ENCODE assay signal across 8 cellular contexts in the genomic region with DNA sequence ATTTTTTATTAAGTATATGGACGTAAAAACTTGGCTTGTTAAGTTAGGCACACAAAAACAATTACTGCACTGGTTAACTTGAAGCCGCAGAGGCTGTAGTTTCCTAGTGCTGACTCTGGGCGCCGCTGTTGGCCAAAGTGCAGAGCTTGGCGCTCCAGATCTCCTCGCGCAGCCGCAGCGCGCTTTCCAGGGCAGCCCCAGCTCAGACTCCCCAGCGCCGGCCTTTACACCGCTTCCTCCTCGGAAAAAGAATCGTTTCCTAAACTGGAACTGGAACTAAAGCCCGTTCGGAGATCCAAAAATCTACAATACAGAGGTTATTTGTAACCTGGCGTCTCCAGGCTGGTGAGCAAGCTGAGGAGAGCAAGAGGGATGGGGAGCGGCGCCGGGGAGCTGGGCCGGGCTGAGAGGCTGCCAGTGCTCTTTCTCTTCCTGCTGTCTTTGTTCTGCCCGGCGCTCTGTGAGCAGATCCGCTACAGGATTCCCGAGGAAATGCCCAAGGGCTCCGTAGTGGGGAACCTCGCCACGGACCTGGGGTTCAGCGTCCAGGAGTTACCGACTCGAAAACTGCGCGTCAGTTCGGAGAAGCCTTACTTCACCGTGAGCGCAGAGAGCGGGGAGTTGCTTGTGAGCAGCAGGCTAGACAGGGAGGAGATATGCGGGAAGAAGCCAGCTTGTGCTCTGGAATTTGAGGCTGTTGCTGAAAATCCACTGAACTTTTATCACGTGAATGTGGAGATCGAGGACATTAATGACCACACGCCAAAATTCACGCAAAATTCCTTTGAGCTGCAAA.
DNase-seq lines count a peak whose midpoint lies in the region; ATAC-seq and TF ChIP-seq lines count a peak whose summit lies in the region.
"Not testable (repeated sequence)": the region's sequence is repeated elsewhere in the genome, so short reads cannot be mapped to it uniquely, and the experiment has no call there.

A gene (plus strand): TSS at position 192 of the 796 bp plus-strand sequence. CDS start 181 bp downstream, at position 373.

- H3K79me2 ChIP-seq in DOHH2 (ENCODE audit: control insufficient read depth, low read length), result peaks cover 16% of the 10 kb centered on the region

- ATAC-seq in GM21360 (IDR thresholded peaks at IDR 0.05; ENCODE audit: unreplicated experiment), result peak; percentile 99
- ATAC-seq in HG03108 (IDR thresholded peaks at IDR 0.05; ENCODE audit: unreplicated experiment), result peak; percentile 84
- ATAC-seq in RWPE2 (ENCODE audit: low read depth), result peak; percentile 90

- H3K4me2 ChIP-seq in DOHH2 (ENCODE audit: low read length), result not testable (repeated sequence)

- H3K9me3 ChIP-seq in DOHH2 (ENCODE audit: control insufficient read depth, insufficient read depth, low read length) (peaks cover 48% of the 10 kb centered on the region), RWPE2 (ENCODE audit: severe bottlenecking) (peaks cover 38% of the 10 kb centered on the region), adipocyte (ENCODE audit: control insufficient read depth, low read length) (peaks cover 44% of the 10 kb centered on the region), muscle layer of duodenum (ENCODE audit: control insufficient read depth in 1 of 2, low read length in 2 of 2) (peaks cover 47 to 77% of the 10 kb centered on the region in 2 donors)

- DNase-seq in RWPE2 (ENCODE audit: low spot score), result not testable (repeated sequence)
- DNase-seq in adipocyte (ENCODE audit: low read depth), result peak; percentile 38
- peak; percentile 67 to 86 for DNase-seq in foreskin fibroblast
- DNase-seq in superior temporal gyrus (ENCODE audit: extremely low spot score), result peak; percentile 6

- peak within 1 kb of the TSS; percentile 63 for H3K9ac ChIP-seq in adipocyte (ENCODE audit: low read length)

- H3K4me1 ChIP-seq in DOHH2 (ENCODE audit: control insufficient read depth, low read length); RWPE2 (ENCODE audit: insufficient read depth, poor library complexity, severe bottlenecking); muscle layer of duodenum (ENCODE audit: control insufficient read depth in 1 of 2, insufficient read depth in 2 of 2, low read length in 2 of 2): not testable (repeated sequence)
- peaks cover 13% of the 10 kb centered on the region for H3K4me1 ChIP-seq in adipocyte (ENCODE audit: control insufficient read depth, insufficient read depth, low read length)

- peaks cover 41% of the 10 kb centered on the region for H3K36me3 ChIP-seq in DOHH2 (ENCODE audit: control insufficient read depth, low read length)
- H3K36me3 ChIP-seq in RWPE2 (ENCODE audit: low read depth), result peaks cover 14% of the 10 kb centered on the region
- H3K36me3 ChIP-seq in adipocyte (ENCODE audit: control insufficient read depth, insufficient read depth, low read length, severe bottlenecking); muscle layer of duodenum (ENCODE audit: control insufficient read depth in 1 of 2, insufficient read depth in 2 of 2, low read length in 2 of 2): not testable (repeated sequence)

- not testable (repeated sequence) for H3F3A ChIP-seq in DOHH2 (ENCODE audit: control insufficient read depth, insufficient read depth)

- not testable (repeated sequence) for H4K20me1 ChIP-seq in DOHH2 (ENCODE audit: control insufficient read depth, insufficient read depth, low read depth, low read length)

- not testable (repeated sequence) for H3K27me3 ChIP-seq in DOHH2 (ENCODE audit: control insufficient read depth, low read length); adipocyte (replicated peaks; ENCODE audit: control insufficient read depth, insufficient read depth, low read length); muscle layer of duodenum (ENCODE audit: low read depth, low read length)
- H3K27me3 ChIP-seq in RWPE2 (ENCODE audit: insufficient read depth, poor library complexity, severe bottlenecking), result peaks cover 20% of the 10 kb centered on the region

- TF ChIP-seq CTCF in DOHH2 (IDR thresholded peaks at IDR 0.05; ENCODE audit: low read depth, low read length, poor library complexity, severe bottlenecking), result peak; percentile 43
- peak; percentile 86 for TF ChIP-seq CTCF in RWPE2 (IDR thresholded peaks at IDR 0.05; ENCODE audit: poor library complexity, severe bottlenecking)
- peak; percentile 51 for TF ChIP-seq CTCF in foreskin fibroblast (IDR thresholded peaks at IDR 0.05; ENCODE audit: low read depth, low read length)

- H3K27ac ChIP-seq in DOHH2 (ENCODE audit: low read depth, low read length); RWPE2 (ENCODE audit: poor library complexity, severe bottlenecking); muscle layer of duodenum (ENCODE audit: low read length): not testable (repeated sequence)

- H3K4me3 ChIP-seq in DOHH2 (ENCODE audit: low read length), result peak within 1 kb of the TSS; percentile 58
- H3K4me3 ChIP-seq in RWPE2 (ENCODE audit: severe bottlenecking), result peak within 1 kb of the TSS; percentile 16
- peak within 1 kb of the TSS; percentile 74 for H3K4me3 ChIP-seq in adipocyte (ENCODE audit: low read length)
- peak within 1 kb of the TSS; percentile 40 to 45 for H3K4me3 ChIP-seq in foreskin fibroblast (ENCODE audit: low read depth in 1 of 2, low read length in 2 of 2)
- H3K4me3 ChIP-seq in muscle layer of duodenum (ENCODE audit: low read depth in 1 of 2, low read length in 2 of 2), result peak within 1 kb of the TSS; percentile 33 to 54

- H3K9me2 ChIP-seq in DOHH2 (replicated peaks; ENCODE audit: control insufficient read depth, low read length), result not testable (repeated sequence)

Comparison
In these comparisons a context has a peak if more than half of its experiments do, and no peak if none do; other contexts are left out.
1. H3K4me3 ChIP-seq: peak in every context shown above with its lines; median percentile 74 in adipocyte; 58 in DOHH2; 44 in muscle layer of duodenum; 42 in foreskin fibroblast; 16 in RWPE2.